ENCODE assay signal across 21 cellular contexts in genomic region chr11:79427126-79427525, GRCh38. TPM values are rescaled to one million over a fixed set of nuclear protein-coding genes. Genes with fewer than 3 reads are reported as not detected.
A peak's percentile ranks its signal among the peaks of the same experiment; 100 is the strongest.
DNase-seq lines count a peak whose midpoint lies in the region; ATAC-seq, FAIRE-seq and TF ChIP-seq lines count a peak whose summit lies in the region.
"Had no signal": no experiment of that assay in that cellular context is flagged by ENCODE, and none has a peak within 500 bp of the region (broad histone marks: within the 10 kb centered on the region; RNA-seq: fewer than 3 reads in every experiment).

No MANE protein-coding gene starts in this region.

- no peak overlapping the region for H3K4me3 ChIP-seq in HepG2 (replicated peaks in 1 of 3; ENCODE audit: insufficient read depth in 1 of 3, low read depth in 2 of 3, low read length in 3 of 3)
- H3K4me3 ChIP-seq in right lobe of liver = no peak overlapping the region
- H3K4me3 ChIP-seq in K562 = no peak overlapping the region
- H3K4me3 ChIP-seq in subcutaneous abdominal adipose tissue (ENCODE audit: low read depth in 1 of 5, low read length in 5 of 5) = no peak overlapping the region
- H3K4me3 ChIP-seq: BLaER1 had no signal

- CTCF ChIA-PET in HepG2 (lab: Yijun Ruan, JAX; ENCODE audit: low intra/inter-chr PET ratio, low total read pairs) (no interaction called here), K562 (lab: Yijun Ruan, JAX; ENCODE audit: low intra/inter-chr PET ratio) (no interaction called here)

- intact Hi-C loops in HepG2 (cut with micrococcal nuclease; ENCODE audit: unreplicated experiment) (no loop called here), right lobe of liver (cut with DNase I) (no loop called here), K562 (cut with micrococcal nuclease) (no loop called here), cardiac septum (cut with DNase I) (no loop called here)

- DNase-seq in HepG2 (ENCODE audit: low spot score) (no peak), right lobe of liver (no peak), K562 (ENCODE audit: extremely low read depth in 1 of 4, low spot score in 3 of 4) (no peak), cardiac septum (ENCODE audit: low spot score) (no peak), SW480 (ENCODE audit: low spot score) (no peak)
- DNase-seq: ACHN; BE2C; C1 segment of cervical spinal cord; CD4-positive, alpha-beta memory T cell; CD4-positive, CD25-positive, alpha-beta regulatory T cell; CD8-positive, alpha-beta memory T cell; COR-L47; DMS79 treated with DMSO at 0.1 percent for 48 hours; GF-D8 had no signal

- TF ChIP-seq CTCF in HepG2 (CRISPR knock-in tag; IDR thresholded peaks at IDR 0.05) (no peak), right lobe of liver (IDR thresholded peaks at IDR 0.05) (no peak), K562 (IDR thresholded peaks at IDR 0.05 in 2 of 3, conservative IDR thresholded peaks at IDR 0.05 in 1 of 3; ENCODE audit: insufficient read depth in 2 of 3, low read depth in 1 of 3, low read length in 3 of 3) (no peak)

- no peaks in the 10 kb centered on the region for H3K9me1 ChIP-seq in K562 (ENCODE audit: control insufficient read depth, insufficient read depth, low read length)

- 1% methylated on average over 4 of the region's 4 CpGs for WGBS in HepG2 (ENCODE audit: low lambda C conversion rate)
- 93% methylated on average over 4 of the region's 4 CpGs for WGBS in right lobe of liver (ENCODE audit: insufficient coverage, low coverage, low lambda C conversion rate, missing lambda C conversion rate)
- WGBS in K562 (ENCODE audit: insufficient coverage, low coverage, missing lambda C conversion rate) = 0% methylated on average over 4 of the region's 4 CpGs

- no peak for TF ChIP-seq POLR2A in HepG2 (IDR thresholded peaks at IDR 0.05; ENCODE audit: insufficient read depth in 1 of 2, low read depth in 2 of 2, low read length in 2 of 2)
- no peak for TF ChIP-seq POLR2A in right lobe of liver (IDR thresholded peaks at IDR 0.05)
- TF ChIP-seq POLR2A in K562 (conservative IDR thresholded peaks at IDR 0.05) = no peak

- no peaks in the 10 kb centered on the region for H3K36me3 ChIP-seq in HepG2 (replicated peaks in 1 of 2; ENCODE audit: control insufficient read depth in 1 of 2, insufficient read depth in 2 of 2, low read length in 2 of 2)
- no peaks in the 10 kb centered on the region for H3K36me3 ChIP-seq in right lobe of liver
- H3K36me3 ChIP-seq in K562 (ENCODE audit: control insufficient read depth, insufficient read depth, low read length) = no peaks in the 10 kb centered on the region
- no peaks in the 10 kb centered on the region for H3K36me3 ChIP-seq in subcutaneous abdominal adipose tissue (ENCODE audit: control insufficient read depth in 5 of 5, insufficient read depth in 5 of 5, low read length in 5 of 5)
- H3K36me3 ChIP-seq: BE2C had no signal

- no peak for ATAC-seq in HepG2
- ATAC-seq in right lobe of liver = no peak
- ATAC-seq in K562 = no peak

- no peak overlapping the region for H3K9ac ChIP-seq in HepG2 (ENCODE audit: insufficient read depth, low read depth, low read length)
- no peak overlapping the region for H3K9ac ChIP-seq in K562 (ENCODE audit: insufficient read depth in 1 of 2, low read depth in 2 of 2, low read length in 2 of 2)
- no peak overlapping the region for H3K9ac ChIP-seq in subcutaneous abdominal adipose tissue (ENCODE audit: low read length in 5 of 5)
- H3K9ac ChIP-seq: BLaER1 had no signal

- H3K4me2 ChIP-seq in HepG2 (ENCODE audit: low read depth, low read length) (no peak overlapping the region), K562 (ENCODE audit: insufficient read depth, low read length) (no peak overlapping the region)
- H3K4me2 ChIP-seq: BLaER1 had no signal

- H3K4me1 ChIP-seq in HepG2 (ENCODE audit: insufficient read depth, low read length) (no peaks in the 10 kb centered on the region), right lobe of liver (no peaks in the 10 kb centered on the region), K562 (replicated peaks in 1 of 2; ENCODE audit: control insufficient read depth in 2 of 2, insufficient read depth in 2 of 2, low read length in 2 of 2) (no peaks in the 10 kb centered on the region), subcutaneous abdominal adipose tissue (ENCODE audit: control insufficient read depth in 5 of 5, insufficient read depth in 5 of 5, low read length in 5 of 5) (peaks cover 0 to 27% (median 13%) of the 10 kb centered on the region in 5 donors)
- H3K4me1 ChIP-seq: BE2C had no signal

- H2AFZ ChIP-seq in HepG2 (ENCODE audit: low read length) (no peak overlapping the region), K562 (ENCODE audit: low read depth, low read length) (no peak overlapping the region)

- H3K27me3 ChIP-seq in HepG2 (ENCODE audit: control insufficient read depth in 1 of 2, insufficient read depth in 2 of 2, low read length in 2 of 2) (0 out of 5 replicates have a peak, but pooled peaks cover 0 to 9% of the 10 kb centered on the region in 2 experiments), right lobe of liver (no peaks in the 10 kb centered on the region), K562 (ENCODE audit: control insufficient read depth in 2 of 2, insufficient read depth in 2 of 2, low read length in 2 of 2) (no peaks in the 10 kb centered on the region), subcutaneous abdominal adipose tissue (ENCODE audit: control insufficient read depth in 5 of 5, insufficient read depth in 4 of 5, low read length in 5 of 5) (no peaks in the 10 kb centered on the region)
- H3K27me3 ChIP-seq: BE2C, BLaER1 had no signal

- BruUV-seq in HepG2 (replicated peaks; lab: Mats Ljungman, UMichigan) = no TSS peak
- no TSS peak for BruUV-seq in K562 (replicated peaks; lab: Mats Ljungman, UMichigan)

- H3K27ac ChIP-seq in HepG2 (ENCODE audit: extremely low read length, insufficient read depth, low read length) = no peak overlapping the region
- H3K27ac ChIP-seq in right lobe of liver = no peak overlapping the region
- no peak overlapping the region for H3K27ac ChIP-seq in K562 (ENCODE audit: extremely low read depth, low read depth, low read length)
- peak overlapping the region; percentile 81 for H3K27ac ChIP-seq in subcutaneous abdominal adipose tissue (ENCODE audit: low read depth, low read length)
- H3K27ac ChIP-seq: 22Rv1, BLaER1 had no signal

- POLR2A ChIA-PET in HepG2 (lab: Yijun Ruan, JAX) = no interaction called here
- POLR2A ChIA-PET in K562 (lab: Yijun Ruan, JAX) = no interaction called here

- FAIRE-seq in HepG2 (lab: Jason Lieb, UNC) = no peak
- no peak for FAIRE-seq in K562 (lab: Jason Lieb, UNC)
- FAIRE-seq: D721Med, G401.6, GM12891, GM19239 had no signal

- TF ChIP-seq EP300 in HepG2 (IDR thresholded peaks at IDR 0.05; ENCODE audit: low read depth in 2 of 2, low read length in 2 of 2) = no peak
- TF ChIP-seq EP300 in HepG2 (CRISPR knock-in tag; IDR thresholded peaks at IDR 0.05; ENCODE audit: borderline replicate concordance) = no peak
- no peak for TF ChIP-seq EP300 in K562 (IDR thresholded peaks at IDR 0.05; ENCODE audit: low read length)

- no peaks in the 10 kb centered on the region for H4K20me1 ChIP-seq in HepG2 (ENCODE audit: insufficient read depth, low read length)
- no peaks in the 10 kb centered on the region for H4K20me1 ChIP-seq in K562 (replicated peaks; ENCODE audit: control insufficient read depth, insufficient read depth, low read length)

- TF ChIP-seq RAD21 in HepG2 (CRISPR knock-in tag; IDR thresholded peaks at IDR 0.05) (no peak), K562 (CRISPR knock-in tag; conservative IDR thresholded peaks at IDR 0.05 in 1 of 2, IDR thresholded peaks at IDR 0.05 in 1 of 2) (no peak)

- in situ Hi-C loops in HepG2 (cut with HindIII; ENCODE audit: extremely low pct_ligation_motif_present, low pct_unique_long_range_greater_than_20kb) (no loop called here), K562 (cut with MboI) (no loop called here)

- H3K79me2 ChIP-seq in HepG2 (ENCODE audit: insufficient read depth, low read length) (no peaks in the 10 kb centered on the region), K562 (ENCODE audit: control insufficient read depth, insufficient read depth, low read length) (no peaks in the 10 kb centered on the region)

- H3K9me3 ChIP-seq in HepG2 (ENCODE audit: low read length) = no peaks in the 10 kb centered on the region
- H3K9me3 ChIP-seq in right lobe of liver = no peaks in the 10 kb centered on the region
- no peaks in the 10 kb centered on the region for H3K9me3 ChIP-seq in K562 (replicated peaks; ENCODE audit: control insufficient read depth, insufficient read depth, low read depth, low read length)
- no peaks in the 10 kb centered on the region for H3K9me3 ChIP-seq in subcutaneous abdominal adipose tissue (ENCODE audit: control insufficient read depth in 5 of 5, low read length in 5 of 5)
- H3K9me3 ChIP-seq: BE2C, BLaER1 had no signal

RNA-seq across cellular contexts. Expression of gene TENM4, which starts 13.7 kb away (rescaled TPM):
- total RNA-seq in HepG2 (2016; rRNA removed; fragmentation: Illumina TruSeq; extraction: Trizol) (not detected in 2 replicates), right lobe of liver (under 1 TPM in 4 of 6 experiments, not detected in 2; 0.04 to 0.58 (median 0.14) TPM), K562 (2014; rRNA removed) (not detected in 2 replicates), K562 (2014; rRNA removed; fragmentation: Illumina TruSeq; extraction: Trizol) (not detected in 2 replicates), K562 (2015; rRNA removed; fragmentation: Illumina TruSeq; extraction: Trizol) (not detected in 2 replicates), K562 (2021) (0.16 and 0.92 TPM in 2 replicates), cardiac septum (3.4 TPM)
- total RNA-seq in HepG2 (2016; cell fraction: cytosol; rRNA removed; fragmentation: Illumina TruSeq; extraction: Trizol; ENCODE audit: low read depth) = not detected in 2 replicates
- not detected in 2 replicates for total RNA-seq in HepG2 (2016; cell fraction: insoluble cytoplasmic fraction; rRNA removed; fragmentation: Illumina TruSeq; extraction: Trizol)
- total RNA-seq in HepG2 (2016; cell fraction: membrane; rRNA removed; fragmentation: Illumina TruSeq; extraction: Trizol) = not detected in 2 replicates
- not detected in 2 replicates for total RNA-seq in HepG2 (2016; cell fraction: nucleus; rRNA removed; fragmentation: Illumina TruSeq; extraction: Trizol)
- polyA plus RNA-seq in HepG2 (2011; rRNA removed) (under 0.01 TPM in 1 of 2 replicates, not detected in the other), K562 (2011; rRNA removed) (not detected in 2 replicates), K562 (2014; fragmentation: Illumina TruSeq; extraction: Trizol) (not detected in 2 replicates), K562 (2014; fragmentation: Nextera tagmentation; extraction: Ambion mirVana) (not detected), K562 (2014; rRNA removed) (not detected in 2 replicates)
- polyA plus RNA-seq in HepG2 (2011; cell fraction: cytosol; rRNA removed) = not detected in 2 replicates
- polyA plus RNA-seq in HepG2 (2011; cell fraction: nucleus; rRNA removed) = not detected in 2 replicates
- not detected in 2 replicates for polyA plus RNA-seq in HepG2 (2012)
- not detected in 2 replicates for polyA plus RNA-seq in HepG2 (2016; cell fraction: cytosol; fragmentation: Illumina TruSeq; extraction: Trizol; ENCODE audit: low read depth)
- polyA plus RNA-seq in HepG2 (2016; cell fraction: insoluble cytoplasmic fraction; fragmentation: Illumina TruSeq; extraction: Trizol; ENCODE audit: low read depth) = not detected in 2 replicates
- not detected in 2 replicates for polyA plus RNA-seq in HepG2 (2016; cell fraction: membrane; fragmentation: Illumina TruSeq; extraction: Trizol; ENCODE audit: low read depth)
- not detected in 2 replicates for polyA plus RNA-seq in HepG2 (2016; cell fraction: nucleus; fragmentation: Illumina TruSeq; extraction: Trizol; ENCODE audit: insufficient read depth, low read depth)
- polyA minus RNA-seq in HepG2 (2011; rRNA and poly(A)+ RNA removed; ENCODE audit: low replicate concordance) = 0.07 TPM in 1 of 2 replicates, not detected in the other
- polyA minus RNA-seq in HepG2 (2011; cell fraction: cytosol; rRNA and poly(A)+ RNA removed) = not detected in 2 replicates
- not detected in 2 replicates for polyA minus RNA-seq in HepG2 (2011; cell fraction: nucleus; rRNA and poly(A)+ RNA removed)
- not detected in 2 replicates for total RNA-seq in K562 (2011; cell fraction: chromatin; rRNA removed; ENCODE audit: low replicate concordance)
- not detected in 2 replicates for total RNA-seq in K562 (2011; cell fraction: nucleolus; rRNA removed)
- total RNA-seq in K562 (2011; cell fraction: nucleoplasm; rRNA removed) = not detected in 2 replicates
- not detected in 2 replicates for polyA plus RNA-seq in K562 (2011; cell fraction: cytosol; rRNA removed)
- not detected in 2 replicates for polyA plus RNA-seq in K562 (2011; cell fraction: nucleus; rRNA removed)
- 0.08 TPM in 1 of 2 replicates, not detected in the other for polyA plus RNA-seq in K562 (2012)
- polyA minus RNA-seq in K562 (2011; rRNA and poly(A)+ RNA removed) = not detected in 2 replicates
- polyA minus RNA-seq in K562 (2011; cell fraction: cytosol; rRNA and poly(A)+ RNA removed) = not detected in 2 replicates
- polyA minus RNA-seq in K562 (2011; cell fraction: nucleus; rRNA and poly(A)+ RNA removed) = not detected in 2 replicates
- total RNA-seq: CD4-positive, CD25-positive, alpha-beta regulatory T cell; CD8-positive, alpha-beta memory T cell had no signal
- polyA plus RNA-seq: CD8-positive, alpha-beta memory T cell had no signal

Comparison
In these comparisons a context has a peak if more than half of its experiments do, and no peak if none do; other contexts are left out.
1. Of the 241 proteins assayed by ChIP-seq in both HepG2 and K562: peak only in HepG2: MAFF; only in K562: MAFG; in both: MAFK; in neither: 238.